ENCODE assay signal across 9 cellular contexts in genomic region chr7:158811461-158811860, GRCh38. TPM values are rescaled to one million over a fixed set of nuclear protein-coding genes. Genes with fewer than 3 reads are reported as not detected.
DNase-seq lines count a peak whose midpoint lies in the region; ATAC-seq and TF ChIP-seq lines count a peak whose summit lies in the region.
"Had no signal": no experiment of that assay in that cellular context is flagged by ENCODE, and none has a peak within 500 bp of the region (broad histone marks: within the 10 kb centered on the region; RNA-seq: fewer than 3 reads in every experiment).

No MANE protein-coding gene starts in this region.

- no peaks in the 10 kb centered on the region for H3K9me3 ChIP-seq in breast epithelium

- peaks cover 56% of the 10 kb centered on the region for H3K4me1 Mint-ChIP-seq in nephron progenitor cell

- H3K27ac ChIP-seq in breast epithelium: peak overlapping the region; percentile 86 to 91

- H3K27ac Mint-ChIP-seq in nephron progenitor cell: peak overlapping the region; percentile 93
- H3K27ac Mint-ChIP-seq: B cell had no signal

- intact Hi-C loops in Right ventricle myocardium inferior (cut with DNase I): no loop called here
- intact Hi-C loops in cardiac septum (cut with DNase I): no loop called here
- intact Hi-C loops in breast epithelium (cut with DNase I; ENCODE audit: low total_unique reads): no loop called here

- no peaks in the 10 kb centered on the region for H3K27me3 ChIP-seq in breast epithelium

- ATAC-seq in Right ventricle myocardium inferior: peak; percentile 45
- ATAC-seq in HG02678 (IDR thresholded peaks at IDR 0.05; ENCODE audit: unreplicated experiment): no peak
- no peak for ATAC-seq in GM19452 (IDR thresholded peaks at IDR 0.05; ENCODE audit: unreplicated experiment)

- peaks cover 0 to 14% of the 10 kb centered on the region in 2 donors for H3K4me1 ChIP-seq in breast epithelium

- no peak for TF ChIP-seq POLR2A in breast epithelium (IDR thresholded peaks at IDR 0.05)

- no peak overlapping the region for H3K4me3 ChIP-seq in breast epithelium

- no peak overlapping the region for H3K4me3 Mint-ChIP-seq in nephron progenitor cell
- H3K4me3 Mint-ChIP-seq: B cell had no signal

- DNase-seq in Right ventricle myocardium inferior (ENCODE audit: missing footprints): no peak
- DNase-seq in cardiac septum (ENCODE audit: low spot score): no peak
- DNase-seq in breast epithelium (ENCODE audit: low spot score in 2 of 2): no peak
- no peak for DNase-seq in nephron progenitor cell
- no peak for DNase-seq in NCI-H748 (lab: John Stamatoyannopoulos, UW; ENCODE audit: unreplicated experiment)
- no peak for DNase-seq in COR-L47 (lab: John Stamatoyannopoulos, UW)

- H3K9me3 Mint-ChIP-seq in nephron progenitor cell: peaks cover 63% of the 10 kb centered on the region

- no peaks in the 10 kb centered on the region for H3K36me3 ChIP-seq in breast epithelium

- TF ChIP-seq CTCF in breast epithelium (IDR thresholded peaks at IDR 0.05) (no peak), nephron progenitor cell (IDR thresholded peaks at IDR 0.05) (no peak)

- H3K27me3 Mint-ChIP-seq in nephron progenitor cell (ENCODE audit: low read depth, poor library complexity): no peaks in the 10 kb centered on the region
- H3K27me3 Mint-ChIP-seq: B cell had no signal

- peaks cover 90% of the 10 kb centered on the region for H3K36me3 Mint-ChIP-seq in nephron progenitor cell (ENCODE audit: low read depth)

RNA-seq across cellular contexts. Expression of gene ESYT2, which starts 17.8 kb away (rescaled TPM):
- total RNA-seq in Right ventricle myocardium inferior (42.5 TPM), cardiac septum (45.6 TPM), breast epithelium (100 to 1,000 TPM in 2 of 3 donors, 10 to 100 TPM in 1; 97.3 to 155 (median 115) TPM)

RNA-seq across cellular contexts. Expression of gene DYNC2I1, which starts 44.9 kb away (rescaled TPM):
- total RNA-seq in Right ventricle myocardium inferior (26.6 TPM), cardiac septum (24.8 TPM), breast epithelium (10 to 100 TPM; 20.5 to 32.8 (median 22.9) TPM)
